Comparison of ENCODE assay signal across 19 cellular contexts in genomic region chr10:60896033-60896432, GRCh38. TPM values are rescaled to one million over a fixed set of nuclear protein-coding genes. Genes with fewer than 3 reads are reported as not detected.
DNase-seq lines count a peak whose midpoint lies in the region; ATAC-seq and TF ChIP-seq lines count a peak whose summit lies in the region.
"Had no signal": no experiment of that assay in that cellular context is flagged by ENCODE, and none has a peak within 500 bp of the region (broad histone marks: within the 10 kb centered on the region; RNA-seq: fewer than 3 reads in every experiment).

No MANE protein-coding gene starts in this region.

- H3K27ac Mint-ChIP-seq in stimulated activated naive B cell treated with anti-CD40 and anti-IgM and Interleukin-4, amounts not matched to agents 10 μg/mL and 1 μg/mL and 100 μg/mL, for 72 hours = no peak overlapping the region

- intact Hi-C loops in stomach (cut with DNase I; ENCODE audit: low total_unique reads) = no loop called here

- DNase-seq in AG09319 (ENCODE audit: extremely low read depth, low read depth) = peak; percentile 49
- DNase-seq in fibroblast of the aortic adventitia (ENCODE audit: low read depth) = peak; percentile 92
- peak; percentile 42 for DNase-seq in putamen (ENCODE audit: low spot score)
- no peak for DNase-seq in stimulated activated CD4-positive, alpha-beta T cell treated with anti-CD3 and anti-CD28 coated beads, Interleukin-2, amount 100 ng/mL, for 48 hours
- no peak for DNase-seq in upper lobe of left lung
- no peak for DNase-seq in stomach
- no peak for DNase-seq in stimulated activated naive B cell treated with anti-CD40 and anti-IgM and Interleukin-4, amounts not matched to agents 10 μg/mL and 1 μg/mL and 100 μg/mL, for 72 hours
- DNase-seq: activated CD4-positive, alpha-beta T cell treated with anti-CD3 and anti-CD28 coated beads for 48 hours; activated T-cell treated with anti-CD3 and anti-CD28 coated beads, Interleukin-2, amount 50 U/mL, for 1 hour; AML-193; amygdala; DMS53; effector memory CD4-positive, alpha-beta T cell; HCEC 1CT; kidney glomerular epithelial cell; NCI-H1048; stimulated activated CD4-positive, alpha-beta T cell treated with anti-CD3 and anti-CD28 coated beads, Interleukin-4, amount 100 ng/mL, for 24 hours had no signal

- no peak overlapping the region for H3K4me3 ChIP-seq in fibroblast of the aortic adventitia (ENCODE audit: low read depth, low read length)
- no peak overlapping the region for H3K4me3 ChIP-seq in upper lobe of left lung
- H3K4me3 ChIP-seq in stomach = no peak overlapping the region

- H3K27me3 Mint-ChIP-seq in stimulated activated naive B cell treated with anti-CD40 and anti-IgM and Interleukin-4, amounts not matched to agents 10 μg/mL and 1 μg/mL and 100 μg/mL, for 72 hours = no peaks in the 10 kb centered on the region

- H3K27ac ChIP-seq in angular gyrus (ENCODE audit: low read depth, low read length) (peak overlapping the region; percentile 2), upper lobe of left lung (peak overlapping the region in 2 of 4 donors; percentile 19), stomach (peak overlapping the region in 1 of 5 donors; percentile 16)

- H3K36me3 ChIP-seq in upper lobe of left lung (no peaks in the 10 kb centered on the region), stomach (peaks cover 3 to 21% (median 15%) of the 10 kb centered on the region in 4 donors)

- no peak overlapping the region for H3K4me3 Mint-ChIP-seq in stimulated activated naive B cell treated with anti-CD40 and anti-IgM and Interleukin-4, amounts not matched to agents 10 μg/mL and 1 μg/mL and 100 μg/mL, for 72 hours
- H3K4me3 Mint-ChIP-seq: IgD-negative memory B cell had no signal

- TF ChIP-seq EP300 in upper lobe of left lung (IDR thresholded peaks at IDR 0.05) = no peak
- TF ChIP-seq EP300 in stomach (IDR thresholded peaks at IDR 0.05) = no peak

- H3K9me3 ChIP-seq in upper lobe of left lung (no peaks in the 10 kb centered on the region), stomach (no peaks in the 10 kb centered on the region)

- TF ChIP-seq CTCF in AG09319 (IDR thresholded peaks at IDR 0.05; ENCODE audit: low read depth, low read length) (no peak), fibroblast of the aortic adventitia (IDR thresholded peaks at IDR 0.05; ENCODE audit: insufficient read depth, low read length) (no peak), upper lobe of left lung (IDR thresholded peaks at IDR 0.05) (no peak), stomach (IDR thresholded peaks at IDR 0.05) (no peak)

- H3K9me3 Mint-ChIP-seq in stimulated activated naive B cell treated with anti-CD40 and anti-IgM and Interleukin-4, amounts not matched to agents 10 μg/mL and 1 μg/mL and 100 μg/mL, for 72 hours = peaks cover 0 to 3% of the 10 kb centered on the region in 2 donors
- H3K9me3 Mint-ChIP-seq: IgD-negative memory B cell had no signal

- H3K4me1 ChIP-seq in upper lobe of left lung = peaks cover 0 to 7% (median 1%) of the 10 kb centered on the region in 4 donors
- peaks cover 0 to 40% (median 26%) of the 10 kb centered on the region in 4 donors for H3K4me1 ChIP-seq in stomach

- TF ChIP-seq POLR2A in upper lobe of left lung (IDR thresholded peaks at IDR 0.05) = no peak
- TF ChIP-seq POLR2A in stomach (IDR thresholded peaks at IDR 0.05) = no peak

- H3K27me3 ChIP-seq in upper lobe of left lung (no peaks in the 10 kb centered on the region), stomach (no peaks in the 10 kb centered on the region)

- H3K36me3 Mint-ChIP-seq in stimulated activated naive B cell treated with anti-CD40 and anti-IgM and Interleukin-4, amounts not matched to agents 10 μg/mL and 1 μg/mL and 100 μg/mL, for 72 hours = peaks cover 0 to 4% of the 10 kb centered on the region in 2 donors
- H3K36me3 Mint-ChIP-seq: IgD-negative memory B cell had no signal

- ATAC-seq in upper lobe of left lung (ENCODE audit: low FRiP score in 2 of 2) = no peak
- ATAC-seq in stimulated activated naive B cell treated with anti-CD40 and anti-IgM and Interleukin-4, amounts not matched to agents 10 μg/mL and 1 μg/mL and 100 μg/mL, for 72 hours (replicated peaks) = no peak

- no peaks in the 10 kb centered on the region for H3K4me1 Mint-ChIP-seq in stimulated activated naive B cell treated with anti-CD40 and anti-IgM and Interleukin-4, amounts not matched to agents 10 μg/mL and 1 μg/mL and 100 μg/mL, for 72 hours
- H3K4me1 Mint-ChIP-seq: IgD-negative memory B cell had no signal

RNA-seq across cellular contexts. Expression of gene RHOBTB1, which starts 48.0 kb away (rescaled TPM):
- total RNA-seq in fibroblast of the aortic adventitia (ENCODE audit: low replicate concordance) = 15.8 and 27.0 TPM in 2 replicates
- total RNA-seq in upper lobe of left lung = 10 to 100 TPM; 10.4 to 28.3 (median 13.7) TPM
- total RNA-seq in stomach = 100 to 1,000 TPM in 1 of 5 donors, 10 to 100 TPM in 2, 1 to 10 TPM in 2; 2.3 to 302 (median 38.0) TPM
- polyA plus RNA-seq in stomach = 10 to 100 TPM in 2 of 3 donors, 1 to 10 TPM in 1; 7.2 to 22.5 (median 21.4) TPM

Comparison
In these comparisons a context has a peak if more than half of its experiments do, and no peak if none do; other contexts are left out.
1. DNase-seq: peak in AG09319 (single experiment), fibroblast of the aortic adventitia (single experiment) and putamen (single experiment); none in stimulated activated CD4-positive, alpha-beta T cell treated with anti-CD3 and anti-CD28 coated beads, Interleukin-2, amount 100 ng/mL, for 48 hours (0 of 2), upper lobe of left lung (0 of 2), stomach (single experiment) and stimulated activated naive B cell treated with anti-CD40 and anti-IgM and Interleukin-4, amounts not matched to agents 10 μg/mL and 1 μg/mL and 100 μg/mL, for 72 hours (single experiment).